ENCODE assay signal across 23 cellular contexts in the genomic region with DNA sequence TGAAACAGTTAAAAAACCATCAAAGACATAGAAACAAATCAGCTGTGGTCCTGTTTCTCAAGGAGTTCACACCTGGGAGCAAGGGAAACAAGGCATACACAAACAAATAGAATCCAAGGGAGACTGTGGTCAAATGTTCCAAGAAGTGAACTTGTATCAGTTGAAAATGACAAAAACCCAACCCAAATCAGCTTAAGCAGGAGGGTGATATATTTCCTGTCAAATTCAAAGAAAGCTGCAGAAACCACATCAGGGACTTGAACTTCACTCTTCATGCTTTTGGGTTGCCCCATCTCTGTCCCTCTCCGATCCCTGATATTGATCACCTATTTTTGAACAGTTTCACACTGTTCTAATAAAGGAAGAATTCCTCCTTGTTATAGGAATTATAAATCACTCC.
"Had no signal": no experiment of that assay in that cellular context is flagged by ENCODE, and none has a peak within 500 bp of the region (broad histone marks: within the 10 kb centered on the region; RNA-seq: fewer than 3 reads in every experiment).

No MANE protein-coding gene starts in this region.

- DNase-seq: activated B cell treated with CpG ODN at 0.5 μM for 24 hours; activated CD4-positive, alpha-beta T cell treated with anti-CD3 and anti-CD28 coated beads for 48 hours; body of pancreas; dermis blood vessel endothelial cell; effector CD8-positive, alpha-beta T cell; erythroblast; foreskin fibroblast; left colon; mesenchymal stem cell; nephron progenitor cell; pancreas; psoas muscle; spleen; stimulated activated CD4-positive, alpha-beta T cell treated with anti-CD3 and anti-CD28 coated beads, Interleukin-4, amount 100 ng/mL, for 1 hour; stimulated activated naive CD4-positive, alpha-beta T cell treated with Interleukin-2 at 50 U/mL for 16 hours; substantia nigra; T-helper 17 cell; thyroid gland; upper lobe of right lung had no signal

- ATAC-seq: activated T-helper 17 cell treated with anti-CD3 and anti-CD28 coated beads, Interleukin-2, amount 50 U/mL, for 72 hours; body of pancreas; left colon; pancreas; psoas muscle; T-helper 17 cell; upper lobe of right lung had no signal

- H3K27me3 Mint-ChIP-seq: activated B cell treated with CpG ODN at 0.5 μM for 24 hours; activated T-helper 17 cell treated with anti-CD3 and anti-CD28 coated beads, Interleukin-2, amount 50 U/mL, for 72 hours; T-helper 17 cell had no signal

- H3K27ac Mint-ChIP-seq: activated B cell treated with CpG ODN at 0.5 μM for 24 hours; activated T-helper 17 cell treated with anti-CD3 and anti-CD28 coated beads, Interleukin-2, amount 50 U/mL, for 72 hours; nephron progenitor cell; T-helper 17 cell had no signal

- H3K4me3 Mint-ChIP-seq: activated B cell treated with CpG ODN at 0.5 μM for 24 hours; activated T-helper 17 cell treated with anti-CD3 and anti-CD28 coated beads, Interleukin-2, amount 50 U/mL, for 72 hours; nephron progenitor cell; T-helper 17 cell had no signal

- FAIRE-seq: keratinocyte had no signal

- H3K9me3 Mint-ChIP-seq: activated B cell treated with CpG ODN at 0.5 μM for 24 hours; activated T-helper 17 cell treated with anti-CD3 and anti-CD28 coated beads, Interleukin-2, amount 50 U/mL, for 72 hours had no signal

- H3K4me1 Mint-ChIP-seq: activated B cell treated with CpG ODN at 0.5 μM for 24 hours; activated T-helper 17 cell treated with anti-CD3 and anti-CD28 coated beads, Interleukin-2, amount 50 U/mL, for 72 hours; nephron progenitor cell; T-helper 17 cell had no signal

- H3K27ac ChIP-seq: body of pancreas, cardiac muscle cell, pancreas, psoas muscle, right atrium auricular region, spleen, thyroid gland, upper lobe of right lung had no signal
